ENCODE assay signal across 1 cellular context in genomic region chr6:31378721-31379103, GRCh38.
TF ChIP-seq lines count a peak whose summit lies in the region.

No MANE protein-coding gene starts in this region.

TF ChIP-seq in IMR-90, 13 proteins besides CTCF, POLR2A, EP300 and RAD21 (continued from another document):
- TF ChIP-seq USF2 (IDR thresholded peaks at IDR 0.05; ENCODE audit: low read depth, low read length) (no peak), CHD1 (IDR thresholded peaks at IDR 0.05; ENCODE audit: low read depth, low read length) (no peak), MAZ (IDR thresholded peaks at IDR 0.05; ENCODE audit: borderline replicate concordance, low read depth, low read length) (no peak), MAFK (IDR thresholded peaks at IDR 0.05; ENCODE audit: low read depth, low read length) (no peak), SMC3 (IDR thresholded peaks at IDR 0.05; ENCODE audit: low read depth, low read length) (no peak), RFX5 (IDR thresholded peaks at IDR 0.05; ENCODE audit: low read depth, low read length) (no peak)
